Comparison of ENCODE assay signal across 14 cellular contexts in genomic region chr4:112223956-112224355, GRCh38. TPM values are rescaled to one million over a fixed set of nuclear protein-coding genes. Genes with fewer than 3 reads are reported as not detected.
A peak's percentile ranks its signal among the peaks of the same experiment; 100 is the strongest.
DNase-seq lines count a peak whose midpoint lies in the region; ATAC-seq and TF ChIP-seq lines count a peak whose summit lies in the region.
"Had no signal": no experiment of that assay in that cellular context is flagged by ENCODE, and none has a peak within 500 bp of the region (broad histone marks: within the 10 kb centered on the region; RNA-seq: fewer than 3 reads in every experiment).

No MANE protein-coding gene starts in this region.

- TF ChIP-seq POLR2A in transverse colon (IDR thresholded peaks at IDR 0.05) (no peak), GM18505 (IDR thresholded peaks at IDR 0.05; ENCODE audit: borderline replicate concordance, extremely low read depth, insufficient read depth, insufficient read length) (no peak)

- TF ChIP-seq CTCF in LNCaP clone FGC (IDR thresholded peaks at IDR 0.05; ENCODE audit: control insufficient read depth, extremely low read depth, insufficient read depth): no peak
- no peak for TF ChIP-seq CTCF in transverse colon (IDR thresholded peaks at IDR 0.05)
- no peak for TF ChIP-seq CTCF in dorsolateral prefrontal cortex (IDR thresholded peaks at IDR 0.05 in 54 of 56, conservative IDR thresholded peaks at IDR 0.05 in 2 of 56; ENCODE audit: low read depth in 1 of 56, partially characterized antibody in 56 of 56)

- H3K4me3 ChIP-seq in LNCaP clone FGC (ENCODE audit: low read depth, low read length) (no peak overlapping the region), transverse colon (no peak overlapping the region), dorsolateral prefrontal cortex (no peak overlapping the region)
- H3K4me3 ChIP-seq: GM23338 had no signal

- DNase-seq in LNCaP clone FGC (ENCODE audit: low read depth): peak; percentile 59
- peak; percentile 13 for DNase-seq in RPMI8226
- peak in 1 of 2 donors; percentile 50 for DNase-seq in left colon
- DNase-seq in transverse colon: peak; percentile 24
- no peak for DNase-seq in dorsolateral prefrontal cortex
- DNase-seq: Caco-2; CD4-positive, CD25-positive, alpha-beta regulatory T cell; CD8-positive, alpha-beta T cell; DMS153; H9 had no signal

- intact Hi-C loops in left colon (cut with DNase I, micrococcal nuclease) (no loop called here), transverse colon (cut with DNase I; ENCODE audit: low total_unique reads) (no loop called here), dorsolateral prefrontal cortex (cut with DNase I) (no loop called here)

- peak; percentile 96 for ATAC-seq in left colon
- ATAC-seq in GM18505 (IDR thresholded peaks at IDR 0.05; ENCODE audit: unreplicated experiment): no peak
- ATAC-seq: CD8-positive, alpha-beta T cell; GM23338; HCT116 had no signal

- in situ Hi-C loops in transverse colon (cut with MboI; ENCODE audit: low pct_ligation_motif_present in 1 of 4, low pct_unique_long_range_greater_than_20kb in 1 of 4, low sequenced_read_pairs in 3 of 4): loop anchor here in 1 of 4 donors (25.0 kb wide), 1 partner anchor 112 kb away; no protein-coding TSS in a partner anchor

- H3K4me1 ChIP-seq in transverse colon: peaks cover 0 to 5% (median 2%) of the 10 kb centered on the region in 4 donors
- H3K4me1 ChIP-seq: Caco-2 had no signal

- H3K9me3 ChIP-seq in transverse colon: no peaks in the 10 kb centered on the region
- H3K9me3 ChIP-seq: Caco-2 had no signal

- WGBS in transverse colon (ENCODE audit: low coverage in 1 of 2), 2 donors: 36 to 60% methylated on average over 4 to 5 of the region's 5 CpGs

- no peaks in the 10 kb centered on the region for H3K27me3 ChIP-seq in transverse colon
- H3K27me3 ChIP-seq in dorsolateral prefrontal cortex: no peaks in the 10 kb centered on the region

- H3K36me3 ChIP-seq in transverse colon: no peaks in the 10 kb centered on the region

- peak overlapping the region in 1 of 4 donors; percentile 25 for H3K27ac ChIP-seq in transverse colon
- no peak overlapping the region for H3K27ac ChIP-seq in dorsolateral prefrontal cortex
- H3K27ac ChIP-seq: C4-2B had no signal

- no peak for TF ChIP-seq EP300 in transverse colon (IDR thresholded peaks at IDR 0.05; ENCODE audit: low read depth)

RNA-seq across cellular contexts. Expression of gene AP1AR, which starts 7.6 kb away (rescaled TPM):
- 10 to 100 TPM; 35.2 to 43.8 TPM for total RNA-seq in left colon
- total RNA-seq in transverse colon: 10 to 100 TPM in 3 of 4 donors, 1 to 10 TPM in 1; 9.8 to 41.8 (median 38.7) TPM
- 10 to 100 TPM; 10.1 to 30.2 (median 21.8) TPM for total RNA-seq in dorsolateral prefrontal cortex

Comparison
In these comparisons a context has a peak if more than half of its experiments do, and no peak if none do; other contexts are left out.
1. DNase-seq: peak in LNCaP clone FGC (single experiment), RPMI8226 (single experiment) and transverse colon (single experiment); none in dorsolateral prefrontal cortex (0 of 10).